ENCODE assay signal across 1 cellular context in genomic region chr14:85234626-85235025, GRCh38.
TF ChIP-seq lines count a peak whose summit lies in the region.

No MANE protein-coding gene starts in this region.

TF ChIP-seq in IMR-90, 13 proteins besides CTCF, POLR2A, EP300 and RAD21:
- no peak for TF ChIP-seq CHD1 (IDR thresholded peaks at IDR 0.05; ENCODE audit: low read depth, low read length)
- TF ChIP-seq CEBPB (IDR thresholded peaks at IDR 0.05; ENCODE audit: low read depth, low read length): no peak
- no peak for TF ChIP-seq FOS (IDR thresholded peaks at IDR 0.05; ENCODE audit: low read depth, low read length)
- no peak for TF ChIP-seq RCOR1 (IDR thresholded peaks at IDR 0.05; ENCODE audit: insufficient replicate concordance, low read length)
